ENCODE assay signal across 2 cellular contexts in the genomic region with DNA sequence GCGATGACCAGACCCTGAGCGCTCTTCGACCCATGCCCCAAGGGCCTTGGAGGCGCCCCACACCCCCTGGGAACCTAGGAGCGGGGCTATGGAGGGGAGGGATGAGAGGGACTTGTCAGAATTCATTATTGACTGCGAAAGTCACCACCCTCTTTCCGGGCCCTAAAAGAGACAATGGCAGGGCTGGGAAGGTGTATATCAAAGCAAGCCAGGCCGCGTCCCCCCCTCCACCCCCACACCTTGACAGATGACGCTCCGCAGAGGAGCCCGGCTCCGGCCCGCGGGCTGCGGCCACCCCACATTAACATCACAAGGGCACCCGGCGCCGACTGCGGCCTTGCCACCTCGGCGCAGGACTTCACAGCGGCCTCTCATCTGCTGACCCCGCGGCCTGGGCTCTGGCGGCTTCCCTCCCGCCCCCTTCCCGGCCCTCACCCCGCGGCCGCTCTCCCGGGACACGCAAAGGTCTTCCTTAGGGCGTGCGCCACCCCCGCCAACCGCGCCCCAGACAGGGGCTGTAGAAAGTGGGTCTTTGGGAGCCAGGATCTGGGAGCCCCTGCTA.
TF ChIP-seq lines count a peak whose summit lies in the region.

No MANE protein-coding gene starts in this region.

TF ChIP-seq in HepG2, 621 proteins besides CTCF, POLR2A, EP300 and RAD21 (continues in another document):
- no peak for TF ChIP-seq SALL2 (CRISPR knock-in tag; IDR thresholded peaks at IDR 0.05)
- no peak for TF ChIP-seq JDP2 (CRISPR knock-in tag; IDR thresholded peaks at IDR 0.05; ENCODE audit: borderline replicate concordance)
- no peak for TF ChIP-seq HDAC6 (IDR thresholded peaks at IDR 0.05; ENCODE audit: low read depth, low read length)
- TF ChIP-seq, protein P1, sequence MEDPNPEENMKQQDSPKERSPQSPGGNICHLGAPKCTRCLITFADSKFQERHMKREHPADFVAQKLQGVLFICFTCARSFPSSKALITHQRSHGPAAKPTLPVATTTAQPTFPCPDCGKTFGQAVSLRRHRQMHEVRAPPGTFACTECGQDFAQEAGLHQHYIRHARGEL (CRISPR knock-in tag; IDR thresholded peaks at IDR 0.05), result no peak
- no peak for TF ChIP-seq TSC22D2 (CRISPR knock-in tag; IDR thresholded peaks at IDR 0.05; ENCODE audit: borderline replicate concordance)
- no peak for TF ChIP-seq MIER3 (CRISPR knock-in tag; IDR thresholded peaks at IDR 0.05; ENCODE audit: borderline replicate concordance)
- TF ChIP-seq, protein P2, sequence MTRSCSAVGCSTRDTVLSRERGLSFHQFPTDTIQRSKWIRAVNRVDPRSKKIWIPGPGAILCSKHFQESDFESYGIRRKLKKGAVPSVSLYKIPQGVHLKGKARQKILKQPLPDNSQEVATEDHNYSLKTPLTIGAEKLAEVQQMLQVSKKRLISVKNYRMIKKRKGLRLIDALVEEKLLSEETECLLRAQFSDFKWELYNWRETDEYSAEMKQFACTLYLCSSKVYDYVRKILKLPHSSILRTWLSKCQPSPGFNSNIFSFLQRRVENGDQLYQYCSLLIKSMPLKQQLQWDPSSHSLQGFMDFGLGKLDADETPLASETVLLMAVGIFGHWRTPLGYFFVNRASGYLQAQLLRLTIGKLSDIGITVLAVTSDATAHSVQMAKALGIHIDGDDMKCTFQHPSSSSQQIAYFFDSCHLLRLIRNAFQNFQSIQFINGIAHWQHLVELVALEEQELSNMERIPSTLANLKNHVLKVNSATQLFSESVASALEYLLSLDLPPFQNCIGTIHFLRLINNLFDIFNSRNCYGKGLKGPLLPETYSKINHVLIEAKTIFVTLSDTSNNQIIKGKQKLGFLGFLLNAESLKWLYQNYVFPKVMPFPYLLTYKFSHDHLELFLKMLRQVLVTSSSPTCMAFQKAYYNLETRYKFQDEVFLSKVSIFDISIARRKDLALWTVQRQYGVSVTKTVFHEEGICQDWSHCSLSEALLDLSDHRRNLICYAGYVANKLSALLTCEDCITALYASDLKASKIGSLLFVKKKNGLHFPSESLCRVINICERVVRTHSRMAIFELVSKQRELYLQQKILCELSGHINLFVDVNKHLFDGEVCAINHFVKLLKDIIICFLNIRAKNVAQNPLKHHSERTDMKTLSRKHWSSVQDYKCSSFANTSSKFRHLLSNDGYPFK (CRISPR knock-in tag; IDR thresholded peaks at IDR 0.05; ENCODE audit: borderline replicate concordance), result no peak
- no peak for TF ChIP-seq ZNF720 (CRISPR knock-in tag; IDR thresholded peaks at IDR 0.05)
- TF ChIP-seq, protein P3, sequence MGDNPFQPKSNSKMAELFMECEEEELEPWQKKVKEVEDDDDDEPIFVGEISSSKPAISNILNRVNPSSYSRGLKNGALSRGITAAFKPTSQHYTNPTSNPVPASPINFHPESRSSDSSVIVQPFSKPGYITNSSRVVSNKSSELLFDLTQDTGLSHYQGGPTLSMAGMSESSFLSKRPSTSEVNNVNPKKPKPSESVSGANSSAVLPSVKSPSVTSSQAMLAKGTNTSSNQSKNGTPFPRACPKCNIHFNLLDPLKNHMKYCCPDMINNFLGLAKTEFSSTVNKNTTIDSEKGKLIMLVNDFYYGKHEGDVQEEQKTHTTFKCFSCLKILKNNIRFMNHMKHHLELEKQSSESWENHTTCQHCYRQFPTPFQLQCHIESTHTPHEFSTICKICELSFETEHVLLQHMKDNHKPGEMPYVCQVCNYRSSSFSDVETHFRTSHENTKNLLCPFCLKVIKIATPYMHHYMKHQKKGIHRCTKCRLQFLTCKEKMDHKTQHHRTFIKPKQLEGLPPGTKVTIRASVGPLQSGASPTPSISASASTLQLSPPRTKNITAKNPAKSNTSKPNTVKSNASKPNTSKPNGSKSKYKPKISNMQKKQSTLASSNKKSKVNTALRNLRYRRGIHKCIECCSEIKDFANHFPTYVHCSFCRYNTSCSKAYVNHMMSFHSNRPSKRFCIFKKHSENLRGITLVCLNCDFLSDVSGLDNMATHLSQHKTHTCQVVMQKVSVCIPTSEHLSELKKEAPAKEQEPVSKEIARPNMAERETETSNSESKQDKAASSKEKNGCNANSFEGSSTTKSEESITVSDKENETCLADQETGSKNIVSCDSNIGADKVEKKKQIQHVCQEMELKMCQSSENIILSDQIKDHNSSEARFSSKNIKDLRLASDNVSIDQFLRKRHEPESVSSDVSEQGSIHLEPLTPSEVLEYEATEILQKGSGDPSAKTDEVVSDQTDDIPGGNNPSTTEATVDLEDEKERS (CRISPR knock-in tag; IDR thresholded peaks at IDR 0.05), result no peak
- no peak for TF ChIP-seq TRIM24 (CRISPR knock-in tag; IDR thresholded peaks at IDR 0.05)
- TF ChIP-seq ZSCAN25 (CRISPR knock-in tag; IDR thresholded peaks at IDR 0.05), result no peak
- no peak for TF ChIP-seq FOXK1 (CRISPR knock-in tag; IDR thresholded peaks at IDR 0.05; ENCODE audit: borderline replicate concordance, low read depth)
- TF ChIP-seq, protein P4, sequence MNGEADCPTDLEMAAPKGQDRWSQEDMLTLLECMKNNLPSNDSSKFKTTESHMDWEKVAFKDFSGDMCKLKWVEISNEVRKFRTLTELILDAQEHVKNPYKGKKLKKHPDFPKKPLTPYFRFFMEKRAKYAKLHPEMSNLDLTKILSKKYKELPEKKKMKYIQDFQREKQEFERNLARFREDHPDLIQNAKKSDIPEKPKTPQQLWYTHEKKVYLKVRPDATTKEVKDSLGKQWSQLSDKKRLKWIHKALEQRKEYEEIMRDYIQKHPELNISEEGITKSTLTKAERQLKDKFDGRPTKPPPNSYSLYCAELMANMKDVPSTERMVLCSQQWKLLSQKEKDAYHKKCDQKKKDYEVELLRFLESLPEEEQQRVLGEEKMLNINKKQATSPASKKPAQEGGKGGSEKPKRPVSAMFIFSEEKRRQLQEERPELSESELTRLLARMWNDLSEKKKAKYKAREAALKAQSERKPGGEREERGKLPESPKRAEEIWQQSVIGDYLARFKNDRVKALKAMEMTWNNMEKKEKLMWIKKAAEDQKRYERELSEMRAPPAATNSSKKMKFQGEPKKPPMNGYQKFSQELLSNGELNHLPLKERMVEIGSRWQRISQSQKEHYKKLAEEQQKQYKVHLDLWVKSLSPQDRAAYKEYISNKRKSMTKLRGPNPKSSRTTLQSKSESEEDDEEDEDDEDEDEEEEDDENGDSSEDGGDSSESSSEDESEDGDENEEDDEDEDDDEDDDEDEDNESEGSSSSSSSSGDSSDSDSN (CRISPR knock-in tag; IDR thresholded peaks at IDR 0.05), result no peak
- TF ChIP-seq, protein P5, sequence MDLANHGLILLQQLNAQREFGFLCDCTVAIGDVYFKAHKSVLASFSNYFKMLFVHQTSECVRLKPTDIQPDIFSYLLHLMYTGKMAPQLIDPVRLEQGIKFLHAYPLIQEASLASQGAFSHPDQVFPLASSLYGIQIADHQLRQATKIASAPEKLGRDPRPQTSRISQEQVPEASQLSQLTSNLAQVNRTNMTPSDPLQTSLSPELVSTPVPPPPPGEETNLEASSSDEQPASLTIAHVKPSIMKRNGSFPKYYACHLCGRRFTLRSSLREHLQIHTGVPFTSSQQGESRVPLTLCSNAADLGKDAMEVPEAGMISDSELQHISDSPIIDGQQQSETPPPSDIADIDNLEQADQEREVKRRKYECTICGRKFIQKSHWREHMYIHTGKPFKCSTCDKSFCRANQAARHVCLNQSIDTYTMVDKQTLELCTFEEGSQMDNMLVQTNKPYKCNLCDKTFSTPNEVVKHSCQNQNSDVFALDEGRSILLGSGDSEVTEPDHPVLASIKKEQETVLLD (CRISPR knock-in tag; IDR thresholded peaks at IDR 0.05; ENCODE audit: low read depth), result no peak
- no peak for TF ChIP-seq TP53 (CRISPR knock-in tag; conservative IDR thresholded peaks at IDR 0.05)
- no peak for TF ChIP-seq ZNF225 (CRISPR knock-in tag; IDR thresholded peaks at IDR 0.05)
- no peak for TF ChIP-seq TAF1 (CRISPR knock-in tag; IDR thresholded peaks at IDR 0.05)

TF ChIP-seq in neural cell, 6 proteins besides CTCF, POLR2A, EP300 and RAD21:
- TF ChIP-seq SMC3 (conservative IDR thresholded peaks at IDR 0.05; ENCODE audit: poor library complexity), result no peak
- TF ChIP-seq EZH2 (IDR thresholded peaks at IDR 0.05; ENCODE audit: borderline replicate concordance, insufficient read depth, low read length, poor library complexity, severe bottlenecking), result peak; percentile 80
TF ChIP-seq in neural cell: peak in this region for 1.
